In the genomic region with DNA sequence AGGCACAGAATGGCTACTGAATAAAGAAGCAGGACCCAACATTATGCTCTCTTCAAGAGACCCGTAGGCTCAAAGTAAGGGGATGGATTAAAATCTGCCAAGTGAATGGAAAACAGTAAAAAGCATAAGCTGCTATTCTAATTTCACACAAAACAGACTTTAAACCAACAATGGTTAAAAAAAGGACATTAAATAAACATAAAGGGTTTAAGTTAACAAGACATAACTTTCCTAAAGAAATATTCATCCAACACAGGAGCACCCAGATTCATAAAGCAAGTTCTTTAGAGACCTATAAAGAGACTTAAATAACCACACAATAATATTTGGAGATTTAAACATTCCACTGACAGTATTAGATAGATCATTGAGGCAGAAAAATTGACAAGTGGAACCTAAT, we compare ENCODE assay signal across 32 cellular contexts.
"Had no signal": no experiment of that assay in that cellular context is flagged by ENCODE, and none has a peak within 500 bp of the region (broad histone marks: within the 10 kb centered on the region; RNA-seq: fewer than 3 reads in every experiment).

No MANE protein-coding gene starts in this region.

- H3K9ac ChIP-seq: KMS-11 had no signal

- H3K27ac ChIP-seq: KMS-11 had no signal

- H3K9me3 ChIP-seq: MG63 had no signal

- H3K4me2 ChIP-seq: KMS-11 had no signal

- DNase-seq: Karpas-422, Kasumi-1, MG63, MM.1S, MV-4-11, NCI-H1048, NCI-H1092, NCI-H1092 treated with DMSO at 0.1 percent for 48 hours, NCI-H1105, NCI-H1417 treated with DMSO at 0.1 percent for 48 hours, NCI-H1436, NCI-H1436 treated with DMSO at 0.1 percent for 48 hours, NCI-H146, NCI-H1694, NCI-H1694 treated with DMSO at 0.1 percent for 48 hours, NCI-H187, NCI-H187 treated with DMSO at 0.1 percent for 48 hours, NCI-H1930, NCI-H2029, NCI-H2029 treated with DMSO at 0.1 percent for 48 hours, NCI-H2081, NCI-H2081 treated with DMSO at 0.1 percent for 48 hours, NCI-H2107, NCI-H2171, NCI-H2171 treated with DMSO at 0.1 percent for 48 hours, NCI-H2227 treated with DMSO at 0.1 percent for 48 hours, NCI-H226, NCI-H345, NCI-H446, NCI-H446 treated with DMSO at 0.1 percent for 48 hours, NCI-H510A had no signal

- H3K36me3 ChIP-seq: MG63 had no signal

- H3K4me3 ChIP-seq: MG63 had no signal

- H3K27me3 ChIP-seq: MG63 had no signal
